In genomic region chr11:6531267-6531752, GRCh38 we compare ENCODE assay signal across 1 cellular context.
TF ChIP-seq lines count a peak whose summit lies in the region.

No MANE protein-coding gene starts in this region.

TF ChIP-seq in K562, 482 proteins besides CTCF, POLR2A, EP300 and RAD21 (continued from another document and continues in another):
- TF ChIP-seq, protein P1, sequence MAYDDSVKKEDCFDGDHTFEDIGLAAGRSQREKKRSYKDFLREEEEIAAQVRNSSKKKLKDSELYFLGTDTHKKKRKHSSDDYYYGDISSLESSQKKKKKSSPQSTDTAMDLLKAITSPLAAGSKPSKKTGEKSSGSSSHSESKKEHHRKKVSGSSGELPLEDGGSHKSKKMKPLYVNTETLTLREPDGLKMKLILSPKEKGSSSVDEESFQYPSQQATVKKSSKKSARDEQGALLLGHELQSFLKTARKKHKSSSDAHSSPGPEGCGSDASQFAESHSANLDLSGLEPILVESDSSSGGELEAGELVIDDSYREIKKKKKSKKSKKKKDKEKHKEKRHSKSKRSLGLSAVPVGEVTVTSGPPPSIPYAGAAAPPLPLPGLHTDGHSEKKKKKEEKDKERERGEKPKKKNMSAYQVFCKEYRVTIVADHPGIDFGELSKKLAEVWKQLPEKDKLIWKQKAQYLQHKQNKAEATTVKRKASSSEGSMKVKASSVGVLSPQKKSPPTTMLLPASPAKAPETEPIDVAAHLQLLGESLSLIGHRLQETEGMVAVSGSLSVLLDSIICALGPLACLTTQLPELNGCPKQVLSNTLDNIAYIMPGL (CRISPR knock-in tag; IDR thresholded peaks at IDR 0.05): no peak
- TF ChIP-seq RBM17 (IDR thresholded peaks at IDR 0.05; ENCODE audit: borderline replicate concordance, low read depth, low read length) (no peak), PYGO2 (tag; IDR thresholded peaks at IDR 0.05) (no peak), KLF10 (CRISPR knock-in tag; IDR thresholded peaks at IDR 0.05) (no peak), BMI1 (IDR thresholded peaks at IDR 0.05; ENCODE audit: low read length) (no peak), BRF1 (IDR thresholded peaks at IDR 0.05; ENCODE audit: borderline replicate concordance, extremely low read depth, insufficient read length) (no peak), ZNF354B (CRISPR knock-in tag; IDR thresholded peaks at IDR 0.05) (no peak), ATF7 (IDR thresholded peaks at IDR 0.05) (peak; percentile 37; the same call in 1 of the 2 replicates), ZNF511 (CRISPR knock-in tag; IDR thresholded peaks at IDR 0.05) (no peak), MYBL2 (IDR thresholded peaks at IDR 0.05; ENCODE audit: low read depth) (no peak), MYBL2 (CRISPR knock-in tag; IDR thresholded peaks at IDR 0.05; ENCODE audit: borderline replicate concordance) (no peak), MYC (IDR thresholded peaks at IDR 0.05; ENCODE audit: low read depth, low read length) (0 out of 2 replicates have a peak, but pooled peaks have one; percentile 17), MYC (CRISPR knock-in tag; IDR thresholded peaks at IDR 0.05; ENCODE audit: borderline replicate concordance, low read depth) (no peak), MAFF (IDR thresholded peaks at IDR 0.05; ENCODE audit: low read length) (no peak), EWSR1 (IDR thresholded peaks at IDR 0.05; ENCODE audit: borderline replicate concordance, low read depth, partially characterized antibody) (no peak), ZNF76 (CRISPR knock-in tag; IDR thresholded peaks at IDR 0.05; ENCODE audit: borderline replicate concordance) (no peak), PHB2 (IDR thresholded peaks at IDR 0.05; ENCODE audit: low read depth) (peak; percentile 25; the same call in 1 of the 2 replicates), ZNF12 (CRISPR knock-in tag; IDR thresholded peaks at IDR 0.05) (no peak), TGIF2 (CRISPR knock-in tag; IDR thresholded peaks at IDR 0.05) (no peak), HDAC8 (tag; IDR thresholded peaks at IDR 0.05) (no peak), ZNF655 (CRISPR knock-in tag; IDR thresholded peaks at IDR 0.05) (no peak), EZH2 (IDR thresholded peaks at IDR 0.05; ENCODE audit: borderline replicate concordance, low read depth, low read length) (no peak), FOXA3 (CRISPR knock-in tag; conservative IDR thresholded peaks at IDR 0.05 in 1 of 2, IDR thresholded peaks at IDR 0.05 in 1 of 2) (no peak), NR3C1 (CRISPR knock-in tag; IDR thresholded peaks at IDR 0.05) (no peak), RNF219 (CRISPR knock-in tag; IDR thresholded peaks at IDR 0.05) (no peak), MTA1 (IDR thresholded peaks at IDR 0.05; ENCODE audit: borderline replicate concordance) (0 out of 2 replicates have a peak, but pooled peaks have one; percentile 49), IFI16 (CRISPR knock-in tag; IDR thresholded peaks at IDR 0.05) (no peak), ZBED1 (IDR thresholded peaks at IDR 0.05) (no peak), XRCC3 (IDR thresholded peaks at IDR 0.05) (no peak), MITF (IDR thresholded peaks at IDR 0.05) (no peak), PHF21A (IDR thresholded peaks at IDR 0.05; ENCODE audit: borderline replicate concordance, low read depth) (no peak), SMAD1 (IDR thresholded peaks at IDR 0.05; ENCODE audit: low read depth, low read length, partially characterized antibody) (no peak), BDP1 (IDR thresholded peaks at IDR 0.05; ENCODE audit: insufficient read depth, insufficient read length) (no peak), KAT2B (IDR thresholded peaks at IDR 0.05; ENCODE audit: low read depth, low read length) (no peak), TBL1XR1 (IDR thresholded peaks at IDR 0.05; ENCODE audit: low read length in 2 of 2) (no peak), CSDE1 (IDR thresholded peaks at IDR 0.05) (no peak)
- TF ChIP-seq, protein P2, sequence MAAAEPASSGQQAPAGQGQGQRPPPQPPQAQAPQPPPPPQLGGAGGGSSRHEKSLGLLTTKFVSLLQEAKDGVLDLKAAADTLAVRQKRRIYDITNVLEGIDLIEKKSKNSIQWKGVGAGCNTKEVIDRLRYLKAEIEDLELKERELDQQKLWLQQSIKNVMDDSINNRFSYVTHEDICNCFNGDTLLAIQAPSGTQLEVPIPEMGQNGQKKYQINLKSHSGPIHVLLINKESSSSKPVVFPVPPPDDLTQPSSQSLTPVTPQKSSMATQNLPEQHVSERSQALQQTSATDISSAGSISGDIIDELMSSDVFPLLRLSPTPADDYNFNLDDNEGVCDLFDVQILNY (CRISPR knock-in tag; IDR thresholded peaks at IDR 0.05): no peak
- TF ChIP-seq, protein P3, sequence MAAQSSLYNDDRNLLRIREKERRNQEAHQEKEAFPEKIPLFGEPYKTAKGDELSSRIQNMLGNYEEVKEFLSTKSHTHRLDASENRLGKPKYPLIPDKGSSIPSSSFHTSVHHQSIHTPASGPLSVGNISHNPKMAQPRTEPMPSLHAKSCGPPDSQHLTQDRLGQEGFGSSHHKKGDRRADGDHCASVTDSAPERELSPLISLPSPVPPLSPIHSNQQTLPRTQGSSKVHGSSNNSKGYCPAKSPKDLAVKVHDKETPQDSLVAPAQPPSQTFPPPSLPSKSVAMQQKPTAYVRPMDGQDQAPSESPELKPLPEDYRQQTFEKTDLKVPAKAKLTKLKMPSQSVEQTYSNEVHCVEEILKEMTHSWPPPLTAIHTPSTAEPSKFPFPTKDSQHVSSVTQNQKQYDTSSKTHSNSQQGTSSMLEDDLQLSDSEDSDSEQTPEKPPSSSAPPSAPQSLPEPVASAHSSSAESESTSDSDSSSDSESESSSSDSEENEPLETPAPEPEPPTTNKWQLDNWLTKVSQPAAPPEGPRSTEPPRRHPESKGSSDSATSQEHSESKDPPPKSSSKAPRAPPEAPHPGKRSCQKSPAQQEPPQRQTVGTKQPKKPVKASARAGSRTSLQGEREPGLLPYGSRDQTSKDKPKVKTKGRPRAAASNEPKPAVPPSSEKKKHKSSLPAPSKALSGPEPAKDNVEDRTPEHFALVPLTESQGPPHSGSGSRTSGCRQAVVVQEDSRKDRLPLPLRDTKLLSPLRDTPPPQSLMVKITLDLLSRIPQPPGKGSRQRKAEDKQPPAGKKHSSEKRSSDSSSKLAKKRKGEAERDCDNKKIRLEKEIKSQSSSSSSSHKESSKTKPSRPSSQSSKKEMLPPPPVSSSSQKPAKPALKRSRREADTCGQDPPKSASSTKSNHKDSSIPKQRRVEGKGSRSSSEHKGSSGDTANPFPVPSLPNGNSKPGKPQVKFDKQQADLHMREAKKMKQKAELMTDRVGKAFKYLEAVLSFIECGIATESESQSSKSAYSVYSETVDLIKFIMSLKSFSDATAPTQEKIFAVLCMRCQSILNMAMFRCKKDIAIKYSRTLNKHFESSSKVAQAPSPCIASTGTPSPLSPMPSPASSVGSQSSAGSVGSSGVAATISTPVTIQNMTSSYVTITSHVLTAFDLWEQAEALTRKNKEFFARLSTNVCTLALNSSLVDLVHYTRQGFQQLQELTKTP (IDR thresholded peaks at IDR 0.05; ENCODE audit: low read depth in 1 of 2, partially characterized antibody in 2 of 2): peak in 1 of 2 experiments; percentile 53
- TF ChIP-seq, protein P4, sequence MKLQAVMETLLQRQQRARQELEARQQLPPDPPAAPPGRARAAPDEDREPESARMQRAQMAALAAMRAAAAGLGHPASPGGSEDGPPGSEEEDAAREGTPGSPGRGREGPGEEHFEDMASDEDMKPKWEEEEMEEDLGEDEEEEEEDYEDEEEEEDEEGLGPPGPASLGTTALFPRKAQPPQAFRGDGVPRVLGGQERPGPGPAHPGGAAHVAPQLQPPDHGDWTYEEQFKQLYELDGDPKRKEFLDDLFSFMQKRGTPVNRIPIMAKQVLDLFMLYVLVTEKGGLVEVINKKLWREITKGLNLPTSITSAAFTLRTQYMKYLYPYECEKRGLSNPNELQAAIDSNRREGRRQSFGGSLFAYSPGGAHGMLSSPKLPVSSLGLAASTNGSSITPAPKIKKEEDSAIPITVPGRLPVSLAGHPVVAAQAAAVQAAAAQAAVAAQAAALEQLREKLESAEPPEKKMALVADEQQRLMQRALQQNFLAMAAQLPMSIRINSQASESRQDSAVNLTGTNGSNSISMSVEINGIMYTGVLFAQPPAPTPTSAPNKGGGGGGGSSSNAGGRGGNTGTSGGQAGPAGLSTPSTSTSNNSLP (IDR thresholded peaks at IDR 0.05; ENCODE audit: borderline replicate concordance, low read depth, low read length): peak; percentile 96
- TF ChIP-seq, protein P5, sequence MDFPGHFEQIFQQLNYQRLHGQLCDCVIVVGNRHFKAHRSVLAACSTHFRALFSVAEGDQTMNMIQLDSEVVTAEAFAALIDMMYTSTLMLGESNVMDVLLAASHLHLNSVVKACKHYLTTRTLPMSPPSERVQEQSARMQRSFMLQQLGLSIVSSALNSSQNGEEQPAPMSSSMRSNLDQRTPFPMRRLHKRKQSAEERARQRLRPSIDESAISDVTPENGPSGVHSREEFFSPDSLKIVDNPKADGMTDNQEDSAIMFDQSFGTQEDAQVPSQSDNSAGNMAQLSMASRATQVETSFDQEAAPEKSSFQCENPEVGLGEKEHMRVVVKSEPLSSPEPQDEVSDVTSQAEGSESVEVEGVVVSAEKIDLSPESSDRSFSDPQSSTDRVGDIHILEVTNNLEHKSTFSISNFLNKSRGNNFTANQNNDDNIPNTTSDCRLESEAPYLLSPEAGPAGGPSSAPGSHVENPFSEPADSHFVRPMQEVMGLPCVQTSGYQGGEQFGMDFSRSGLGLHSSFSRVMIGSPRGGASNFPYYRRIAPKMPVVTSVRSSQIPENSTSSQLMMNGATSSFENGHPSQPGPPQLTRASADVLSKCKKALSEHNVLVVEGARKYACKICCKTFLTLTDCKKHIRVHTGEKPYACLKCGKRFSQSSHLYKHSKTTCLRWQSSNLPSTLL (IDR thresholded peaks at IDR 0.05): no peak
- TF ChIP-seq, protein P6, sequence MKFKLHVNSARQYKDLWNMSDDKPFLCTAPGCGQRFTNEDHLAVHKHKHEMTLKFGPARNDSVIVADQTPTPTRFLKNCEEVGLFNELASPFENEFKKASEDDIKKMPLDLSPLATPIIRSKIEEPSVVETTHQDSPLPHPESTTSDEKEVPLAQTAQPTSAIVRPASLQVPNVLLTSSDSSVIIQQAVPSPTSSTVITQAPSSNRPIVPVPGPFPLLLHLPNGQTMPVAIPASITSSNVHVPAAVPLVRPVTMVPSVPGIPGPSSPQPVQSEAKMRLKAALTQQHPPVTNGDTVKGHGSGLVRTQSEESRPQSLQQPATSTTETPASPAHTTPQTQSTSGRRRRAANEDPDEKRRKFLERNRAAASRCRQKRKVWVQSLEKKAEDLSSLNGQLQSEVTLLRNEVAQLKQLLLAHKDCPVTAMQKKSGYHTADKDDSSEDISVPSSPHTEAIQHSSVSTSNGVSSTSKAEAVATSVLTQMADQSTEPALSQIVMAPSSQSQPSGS (CRISPR knock-in tag; IDR thresholded peaks at IDR 0.05): no peak
- TF ChIP-seq, protein P7, sequence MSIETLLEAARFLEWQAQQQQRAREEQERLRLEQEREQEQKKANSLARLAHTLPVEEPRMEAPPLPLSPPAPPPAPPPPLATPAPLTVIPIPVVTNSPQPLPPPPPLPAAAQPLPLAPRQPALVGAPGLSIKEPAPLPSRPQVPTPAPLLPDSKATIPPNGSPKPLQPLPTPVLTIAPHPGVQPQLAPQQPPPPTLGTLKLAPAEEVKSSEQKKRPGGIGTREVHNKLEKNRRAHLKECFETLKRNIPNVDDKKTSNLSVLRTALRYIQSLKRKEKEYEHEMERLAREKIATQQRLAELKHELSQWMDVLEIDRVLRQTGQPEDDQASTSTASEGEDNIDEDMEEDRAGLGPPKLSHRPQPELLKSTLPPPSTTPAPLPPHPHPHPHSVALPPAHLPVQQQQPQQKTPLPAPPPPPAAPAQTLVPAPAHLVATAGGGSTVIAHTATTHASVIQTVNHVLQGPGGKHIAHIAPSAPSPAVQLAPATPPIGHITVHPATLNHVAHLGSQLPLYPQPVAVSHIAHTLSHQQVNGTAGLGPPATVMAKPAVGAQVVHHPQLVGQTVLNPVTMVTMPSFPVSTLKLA (conservative IDR thresholded peaks at IDR 0.05): 0 out of 4 replicates have a peak, but pooled peaks have one; percentile 25 to 33
